13 cellular contexts compared by ENCODE assay signal in genomic region chr2:60410458-60411146, GRCh38.
"Had no signal": no experiment of that assay in that cellular context is flagged by ENCODE, and none has a peak within 500 bp of the region (broad histone marks: within the 10 kb centered on the region; RNA-seq: fewer than 3 reads in every experiment).

No MANE protein-coding gene starts in this region.

- H3K27ac ChIP-seq: colonic mucosa, foreskin keratinocyte, lower lobe of right lung had no signal

- H3K4me1 ChIP-seq: colonic mucosa, lower lobe of right lung had no signal

- H3K36me3 ChIP-seq: colonic mucosa, lower lobe of right lung had no signal

- H3K4me3 Mint-ChIP-seq: activated CD8-positive, alpha-beta T cell treated with anti-CD3 and anti-CD28 coated beads for 36 hours; stimulated activated naive CD8-positive, alpha-beta T cell treated with anti-CD3 and anti-CD28 coated beads, Interleukin-15, Interleukin-2, amounts not matched to agents 100 ng/mL and 50 ng/mL, for 24 hours had no signal

- H3K9me3 ChIP-seq: colonic mucosa, lower lobe of right lung had no signal

- H3K36me3 Mint-ChIP-seq: naive thymus-derived CD8-positive, alpha-beta T cell had no signal

- H3K27me3 ChIP-seq: colonic mucosa had no signal

- DNase-seq: activated CD8-positive, alpha-beta memory T cell treated with anti-CD3 and anti-CD28 coated beads, Interleukin-2, amount 50 U/mL, for 4 hours; activated CD8-positive, alpha-beta T cell treated with anti-CD3 and anti-CD28 coated beads for 36 hours; activated naive CD4-positive, alpha-beta T cell treated with Interleukin-2 at 50 U/mL for 16 hours; caudate nucleus; colonic mucosa; foreskin keratinocyte; head of caudate nucleus; lower lobe of right lung; naive thymus-derived CD8-positive, alpha-beta T cell; stimulated activated CD4-positive, alpha-beta T cell treated with anti-CD3 and anti-CD28 coated beads, Interleukin-12 subunit alpha, Interleukin-12 subunit beta, amount 100 ng/mL, for 4 hours; SW 1271 had no signal

- ATAC-seq: activated CD8-positive, alpha-beta T cell treated with anti-CD3 and anti-CD28 coated beads for 36 hours; lower lobe of right lung; naive thymus-derived CD8-positive, alpha-beta T cell; sciatic nerve had no signal

- H3K27ac Mint-ChIP-seq: activated CD8-positive, alpha-beta T cell treated with anti-CD3 and anti-CD28 coated beads for 36 hours; naive thymus-derived CD8-positive, alpha-beta T cell; stimulated activated naive CD8-positive, alpha-beta T cell treated with anti-CD3 and anti-CD28 coated beads, Interleukin-15, Interleukin-2, amounts not matched to agents 100 ng/mL and 50 ng/mL, for 24 hours had no signal

- H3K4me3 ChIP-seq: colonic mucosa, lower lobe of right lung had no signal

- H3K9me3 Mint-ChIP-seq: activated CD8-positive, alpha-beta T cell treated with anti-CD3 and anti-CD28 coated beads for 36 hours; stimulated activated naive CD8-positive, alpha-beta T cell treated with anti-CD3 and anti-CD28 coated beads, Interleukin-15, Interleukin-2, amounts not matched to agents 100 ng/mL and 50 ng/mL, for 24 hours had no signal

- H3K27me3 Mint-ChIP-seq: stimulated activated naive CD8-positive, alpha-beta T cell treated with anti-CD3 and anti-CD28 coated beads, Interleukin-15, Interleukin-2, amounts not matched to agents 100 ng/mL and 50 ng/mL, for 24 hours had no signal
